In genomic region chr22:38879102-38879729, GRCh38 we compare ENCODE assay signal across 18 cellular contexts.
"Had no signal": no experiment of that assay in that cellular context is flagged by ENCODE, and none has a peak within 500 bp of the region (broad histone marks: within the 10 kb centered on the region; RNA-seq: fewer than 3 reads in every experiment).

No MANE protein-coding gene starts in this region.

- H3K4me1 Mint-ChIP-seq: endodermal cell had no signal

- H3K9me3 ChIP-seq: ascending aorta, breast epithelium, gastroesophageal sphincter, left lung, pancreas, transverse colon had no signal

- DNase-seq: activated naive CD4-positive, alpha-beta T cell treated with Interleukin-2 at 50 U/mL for 16 hours; activated naive CD8-positive, alpha-beta T cell treated with anti-CD3 and anti-CD28 coated beads, Interleukin-2, amount 50 U/mL, for 24 hours; endodermal cell; islet precursor cell; left lung; mammary epithelial cell; pancreas; stimulated activated CD4-positive, alpha-beta T cell treated with anti-CD3 and anti-CD28 coated beads, Interleukin-15, amount 100 ng/mL, for 24 hours; stimulated activated CD4-positive, alpha-beta T cell treated with anti-CD3 and anti-CD28 coated beads, Interleukin-4, amount 100 ng/mL, for 24 hours; stimulated activated naive CD4-positive, alpha-beta T cell; substantia nigra; SW 1271; transverse colon had no signal

- FAIRE-seq: pancreas had no signal

- H3K4me3 Mint-ChIP-seq: activated naive CD8-positive, alpha-beta T cell treated with anti-CD3 and anti-CD28 coated beads, Interleukin-2, amount 50 U/mL, for 24 hours; activated T-helper 1 cell treated with anti-CD3 and anti-CD28 coated beads, Interleukin-12 subunit alpha, Interleukin-12 subunit beta, Interleukin-2, Interleukin-4 antibody, amounts not matched to agents 30 ng/mL and 10 ng/mL and 1 ng/mL, durations not matched to agents 14 hours and 24 hours and 36 hours; endodermal cell; neural crest cell had no signal

- H3K27me3 ChIP-seq: ascending aorta, breast epithelium, gastroesophageal sphincter, left lung, pancreas had no signal

- H3K27ac Mint-ChIP-seq: activated naive CD8-positive, alpha-beta T cell treated with anti-CD3 and anti-CD28 coated beads, Interleukin-2, amount 50 U/mL, for 24 hours; activated T-helper 1 cell treated with anti-CD3 and anti-CD28 coated beads, Interleukin-12 subunit alpha, Interleukin-12 subunit beta, Interleukin-2, Interleukin-4 antibody, amounts not matched to agents 30 ng/mL and 10 ng/mL and 1 ng/mL, durations not matched to agents 14 hours and 24 hours and 36 hours; endodermal cell had no signal

- H3K36me3 ChIP-seq: ascending aorta, breast epithelium, gastroesophageal sphincter, left lung, pancreas, transverse colon had no signal

- H3K4me3 ChIP-seq: ascending aorta, breast epithelium, gastroesophageal sphincter, left lung, pancreas, transverse colon had no signal

- H3K9me3 Mint-ChIP-seq: activated naive CD8-positive, alpha-beta T cell treated with anti-CD3 and anti-CD28 coated beads, Interleukin-2, amount 50 U/mL, for 24 hours; activated T-helper 1 cell treated with anti-CD3 and anti-CD28 coated beads, Interleukin-12 subunit alpha, Interleukin-12 subunit beta, Interleukin-2, Interleukin-4 antibody, amounts not matched to agents 30 ng/mL and 10 ng/mL and 1 ng/mL, durations not matched to agents 14 hours and 24 hours and 36 hours; neural crest cell had no signal

- H3K27ac ChIP-seq: ascending aorta, breast epithelium, left lung, pancreas, transverse colon had no signal
